Comparison of ENCODE assay signal across 15 cellular contexts in the genomic region with DNA sequence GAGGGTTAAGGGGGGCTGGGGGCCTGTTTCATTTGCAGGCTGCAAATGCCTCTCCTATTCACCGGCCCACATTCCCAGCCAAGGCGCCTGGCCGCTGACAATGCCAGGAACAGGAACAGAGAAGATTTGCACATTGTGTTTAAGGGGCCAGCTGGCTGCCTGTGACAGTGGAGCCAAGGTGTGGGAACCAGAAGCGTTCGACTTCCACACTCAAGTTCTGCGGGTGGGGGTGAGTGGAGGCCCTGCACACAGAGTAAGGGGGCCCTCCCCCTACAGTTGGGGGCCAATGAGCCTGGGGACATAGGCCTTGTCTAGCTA. TPM values are rescaled to one million over a fixed set of nuclear protein-coding genes. Genes with fewer than 3 reads are reported as not detected.
A peak's percentile ranks its signal among the peaks of the same experiment; 100 is the strongest.
DNase-seq lines count a peak whose midpoint lies in the region; ATAC-seq and TF ChIP-seq lines count a peak whose summit lies in the region.
"Had no signal": no experiment of that assay in that cellular context is flagged by ENCODE, and none has a peak within 500 bp of the region (broad histone marks: within the 10 kb centered on the region; RNA-seq: fewer than 3 reads in every experiment).

No MANE protein-coding gene starts in this region.

- H3K4me1 Mint-ChIP-seq in CD8-positive, alpha-beta T cell (ENCODE audit: low read depth) = no peaks in the 10 kb centered on the region
- H3K4me1 Mint-ChIP-seq: activated naive CD8-positive, alpha-beta T cell treated with anti-CD3 and anti-CD28 coated beads, Interleukin-2, amount 50 U/mL, for 24 hours had no signal

- H3K27me3 ChIP-seq in neuronal stem cell (ENCODE audit: control insufficient read depth in 3 of 3, insufficient read depth in 3 of 3, low read depth in 1 of 3, low read length in 3 of 3) = peaks cover 0 to 2% (median 0%) of the 10 kb centered on the region in 3 experiments
- H3K27me3 ChIP-seq in CD8-positive, alpha-beta T cell (ENCODE audit: insufficient read depth, low read length) = no peaks in the 10 kb centered on the region
- H3K27me3 ChIP-seq: BLaER1 had no signal

- intact Hi-C loops in CD8-positive, alpha-beta T cell (cut with DNase I, micrococcal nuclease) = no loop called here

- no peak overlapping the region for H3K14ac ChIP-seq in neuronal stem cell (ENCODE audit: low read length)

- CTCF ChIA-PET in CD8-positive, alpha-beta T cell (lab: Charles Lee) = interaction anchor here (1.3 to 4.7 kb wide), 2 partner anchors 16 to 47 kb away, joined by 5 to 24 read pairs; no protein-coding TSS in a partner anchor

- no peak overlapping the region for H3K23ac ChIP-seq in neuronal stem cell (ENCODE audit: low read depth, low read length, poor library complexity)

- H2BK120ac ChIP-seq in neuronal stem cell (ENCODE audit: low read depth, low read length) = no peak overlapping the region

- H2BK5ac ChIP-seq in neuronal stem cell (ENCODE audit: low read length) = peak overlapping the region; percentile 27

- no peak overlapping the region for H4K8ac ChIP-seq in neuronal stem cell (ENCODE audit: low read depth, low read length)

- no peak for TF ChIP-seq CTCF in CD8-positive, alpha-beta T cell (IDR thresholded peaks at IDR 0.05)
- no peak for TF ChIP-seq CTCF in GM13977 (IDR thresholded peaks at IDR 0.05; ENCODE audit: extremely low read depth, insufficient read depth, missing control alignments)

- in situ Hi-C loops in G401 (cut with HindIII; ENCODE audit: low sequenced_read_pairs) = no loop called here
- in situ Hi-C loops in GM13977 (cut with MboI; ENCODE audit: low pct_unique_long_range_greater_than_20kb, low sequenced_read_pairs, unreplicated experiment) = no loop called here

- no peaks in the 10 kb centered on the region for H3K36me3 Mint-ChIP-seq in CD8-positive, alpha-beta T cell

- H3K27ac ChIP-seq in neuronal stem cell (replicated peaks; ENCODE audit: low read length) = peak overlapping the region; percentile 86
- H3K27ac ChIP-seq in CD8-positive, alpha-beta T cell (ENCODE audit: low read depth, low read length) = no peak overlapping the region
- H3K27ac ChIP-seq: BLaER1 had no signal

- WGBS in neuronal stem cell (ENCODE audit: extremely low coverage in 2 of 2, insufficient read length in 2 of 2, insufficient replicate concordance in 1 of 2), 2 donors = no CpG with 5 or more reads among the region's 6 CpGs

- peaks cover 1% of the 10 kb centered on the region for H3K79me1 ChIP-seq in neuronal stem cell (ENCODE audit: low read depth, low read length)

- H2AK5ac ChIP-seq in neuronal stem cell (ENCODE audit: low read depth, low read length) = no peak overlapping the region

- H3K27me3 Mint-ChIP-seq in CD8-positive, alpha-beta T cell (ENCODE audit: low read depth) = peaks cover 9% of the 10 kb centered on the region

- peaks cover 46 to 56% of the 10 kb centered on the region in 2 donors for H3K4me1 ChIP-seq in neuronal stem cell (ENCODE audit: control insufficient read depth in 2 of 2, insufficient read depth in 1 of 2, low read depth in 1 of 2, low read length in 2 of 2)
- H3K4me1 ChIP-seq in CD8-positive, alpha-beta T cell (ENCODE audit: insufficient read depth, low read length) = no peaks in the 10 kb centered on the region

- no peak overlapping the region for H3K9ac ChIP-seq in neuronal stem cell (ENCODE audit: low read depth, low read length, poor library complexity)
- H3K9ac ChIP-seq: BLaER1 had no signal

- no peak for ATAC-seq in CD8-positive, alpha-beta T cell
- ATAC-seq: activated naive CD8-positive, alpha-beta T cell treated with anti-CD3 and anti-CD28 coated beads, Interleukin-2, amount 50 U/mL, for 24 hours; K562; stimulated activated naive CD8-positive, alpha-beta T cell treated with anti-CD3 and anti-CD28 coated beads, Interleukin-15, Interleukin-2, amounts not matched to agents 100 U/mL and 50 U/mL, for 24 hours had no signal

- POLR2A ChIA-PET in CD8-positive, alpha-beta T cell (lab: Charles Lee) = no interaction called here

- H3K9me3 ChIP-seq in neuronal stem cell (replicated peaks in 1 of 2; ENCODE audit: control insufficient read depth in 2 of 2, insufficient read depth in 1 of 2, low read depth in 1 of 2, low read length in 2 of 2) = no peaks in the 10 kb centered on the region
- H3K9me3 ChIP-seq in CD8-positive, alpha-beta T cell (ENCODE audit: low read length) = no peaks in the 10 kb centered on the region
- H3K9me3 ChIP-seq: BLaER1 had no signal

- no peak overlapping the region for H3K4me3 Mint-ChIP-seq in CD8-positive, alpha-beta T cell
- H3K4me3 Mint-ChIP-seq: activated naive CD8-positive, alpha-beta T cell treated with anti-CD3 and anti-CD28 coated beads, Interleukin-2, amount 50 U/mL, for 24 hours had no signal

- H3K9me3 Mint-ChIP-seq in CD8-positive, alpha-beta T cell = no peaks in the 10 kb centered on the region
- H3K9me3 Mint-ChIP-seq: activated naive CD8-positive, alpha-beta T cell treated with anti-CD3 and anti-CD28 coated beads, Interleukin-2, amount 50 U/mL, for 24 hours had no signal

- peak overlapping the region; percentile 6 for H2BK15ac ChIP-seq in neuronal stem cell (ENCODE audit: low read length)

- H4K91ac ChIP-seq in neuronal stem cell (ENCODE audit: low read depth, low read length, poor library complexity) = no peak overlapping the region

- H2BK12ac ChIP-seq in neuronal stem cell (ENCODE audit: low read length) = no peak overlapping the region

- H3K18ac ChIP-seq in neuronal stem cell (ENCODE audit: low read length) = peak overlapping the region; percentile 95

- peaks cover 2 to 67% of the 10 kb centered on the region in 2 donors for H3K36me3 ChIP-seq in neuronal stem cell (replicated peaks in 1 of 2; ENCODE audit: control insufficient read depth in 2 of 2, insufficient read depth in 2 of 2, low read length in 2 of 2)
- H3K36me3 ChIP-seq in CD8-positive, alpha-beta T cell (ENCODE audit: insufficient read depth, low read length) = no peaks in the 10 kb centered on the region
- H3K36me3 ChIP-seq: BLaER1 had no signal

- no peak overlapping the region for H2AFZ ChIP-seq in neuronal stem cell (ENCODE audit: low read length)

- H3K4me3 ChIP-seq in neuronal stem cell (ENCODE audit: low read length in 2 of 2) = peak overlapping the region in 1 of 2 donors; percentile 0
- no peak overlapping the region for H3K4me3 ChIP-seq in CD8-positive, alpha-beta T cell (ENCODE audit: low read depth, low read length)
- H3K4me3 ChIP-seq: BLaER1, K562 had no signal

- peak; percentile 55 for DNase-seq in G401 (ENCODE audit: low spot score)
- peak; percentile 15 for DNase-seq in NCI-H82 treated with DMSO at 0.1 percent for 48 hours (lab: John Stamatoyannopoulos, UW; ENCODE audit: unreplicated experiment)
- DNase-seq in globus pallidus (ENCODE audit: low spot score) = peak; percentile 35
- DNase-seq in neuronal stem cell (ENCODE audit: low spot score) = peak; percentile 83
- no peak for DNase-seq in activated CD8-positive, alpha-beta memory T cell treated with anti-CD3 and anti-CD28 coated beads for 24 hours
- DNase-seq in CD8-positive, alpha-beta T cell = no peak
- no peak for DNase-seq in effector CD8-positive, alpha-beta T cell (lab: John Stamatoyannopoulos, UW)
- no peak for DNase-seq in GM13977 (ENCODE audit: low spot score)
- DNase-seq: activated naive CD8-positive, alpha-beta T cell treated with anti-CD3 and anti-CD28 coated beads, Interleukin-2, amount 50 U/mL, for 24 hours; stimulated activated CD4-positive, alpha-beta T cell treated with anti-CD3 and anti-CD28 coated beads, Interleukin-4, amount 100 ng/mL, for 24 hours; stimulated activated naive CD8-positive, alpha-beta T cell treated with anti-CD3 and anti-CD28 coated beads, Interleukin-15, Interleukin-2, amounts not matched to agents 100 U/mL and 50 U/mL, for 24 hours had no signal

- no peak overlapping the region for H3K4ac ChIP-seq in neuronal stem cell (ENCODE audit: low read length)

- H3K27ac Mint-ChIP-seq in CD8-positive, alpha-beta T cell = no peak overlapping the region
- H3K27ac Mint-ChIP-seq: activated naive CD8-positive, alpha-beta T cell treated with anti-CD3 and anti-CD28 coated beads, Interleukin-2, amount 50 U/mL, for 24 hours had no signal

- H3K4me2 ChIP-seq in neuronal stem cell (ENCODE audit: insufficient read depth, low read length, poor library complexity, severe bottlenecking) = peak overlapping the region; percentile 65
- H3K4me2 ChIP-seq: BLaER1 had no signal

RNA-seq across cellular contexts. Expression of a gene that starts 9.5 kb away (rescaled TPM):
- 7.9 and 20.1 TPM in 2 replicates for total RNA-seq in G401 (2014; rRNA removed; shearing (Covaris generic))
- polyA plus RNA-seq in neuronal stem cell (2013, experiment 1 of 2) = 69.2 TPM
- polyA plus RNA-seq in neuronal stem cell (2013, experiment 2 of 2) = 70.9 TPM
- not detected for total RNA-seq in CD8-positive, alpha-beta T cell
- total RNA-seq: K562, lower leg skin, pulmonary artery endothelial cell had no signal
- polyA plus RNA-seq: K562 had no signal

RNA-seq across cellular contexts. Expression of a gene that starts 54.5 kb away (rescaled TPM):
- total RNA-seq in G401 (2014; rRNA removed; shearing (Covaris generic)) = 2.5 and 3.0 TPM in 2 replicates
- 17.1 TPM for polyA plus RNA-seq in neuronal stem cell (2013, experiment 1 of 2)
- polyA plus RNA-seq in neuronal stem cell (2013, experiment 2 of 2) = 17.4 TPM
- total RNA-seq in CD8-positive, alpha-beta T cell = under 1 TPM in 1 of 2 experiments, not detected in 1; 0.08 TPM

Comparison
In these comparisons a context has a peak if more than half of its experiments do, and no peak if none do; other contexts are left out.
1. DNase-seq: peak in G401 (single experiment), NCI-H82 treated with DMSO at 0.1 percent for 48 hours (single experiment), globus pallidus (single experiment) and neuronal stem cell (single experiment); none in activated CD8-positive, alpha-beta memory T cell treated with anti-CD3 and anti-CD28 coated beads for 24 hours (single experiment), CD8-positive, alpha-beta T cell (0 of 7), effector CD8-positive, alpha-beta T cell (single experiment) and GM13977 (single experiment).